1 cellular context compared by ENCODE assay signal in genomic region chr16:29926675-29927522, GRCh38.
TF ChIP-seq lines count a peak whose summit lies in the region.

No MANE protein-coding gene starts in this region.

TF ChIP-seq in SK-N-SH, 30 proteins besides CTCF, POLR2A, EP300 and RAD21 (continued from another document):
- TF ChIP-seq PBX3 (IDR thresholded peaks at IDR 0.05) (no peak), SMC3 (IDR thresholded peaks at IDR 0.05; ENCODE audit: low read depth, low read length) (no peak), NRF1 (IDR thresholded peaks at IDR 0.05; ENCODE audit: low read depth, low read length) (no peak), USF2 (IDR thresholded peaks at IDR 0.05; ENCODE audit: borderline replicate concordance, low read depth, low read length) (no peak), CHD2 (IDR thresholded peaks at IDR 0.05; ENCODE audit: low read length, partially characterized antibody) (no peak), MEF2A (IDR thresholded peaks at IDR 0.05; ENCODE audit: borderline replicate concordance, low read depth) (no peak)
- TF ChIP-seq, protein P1, sequence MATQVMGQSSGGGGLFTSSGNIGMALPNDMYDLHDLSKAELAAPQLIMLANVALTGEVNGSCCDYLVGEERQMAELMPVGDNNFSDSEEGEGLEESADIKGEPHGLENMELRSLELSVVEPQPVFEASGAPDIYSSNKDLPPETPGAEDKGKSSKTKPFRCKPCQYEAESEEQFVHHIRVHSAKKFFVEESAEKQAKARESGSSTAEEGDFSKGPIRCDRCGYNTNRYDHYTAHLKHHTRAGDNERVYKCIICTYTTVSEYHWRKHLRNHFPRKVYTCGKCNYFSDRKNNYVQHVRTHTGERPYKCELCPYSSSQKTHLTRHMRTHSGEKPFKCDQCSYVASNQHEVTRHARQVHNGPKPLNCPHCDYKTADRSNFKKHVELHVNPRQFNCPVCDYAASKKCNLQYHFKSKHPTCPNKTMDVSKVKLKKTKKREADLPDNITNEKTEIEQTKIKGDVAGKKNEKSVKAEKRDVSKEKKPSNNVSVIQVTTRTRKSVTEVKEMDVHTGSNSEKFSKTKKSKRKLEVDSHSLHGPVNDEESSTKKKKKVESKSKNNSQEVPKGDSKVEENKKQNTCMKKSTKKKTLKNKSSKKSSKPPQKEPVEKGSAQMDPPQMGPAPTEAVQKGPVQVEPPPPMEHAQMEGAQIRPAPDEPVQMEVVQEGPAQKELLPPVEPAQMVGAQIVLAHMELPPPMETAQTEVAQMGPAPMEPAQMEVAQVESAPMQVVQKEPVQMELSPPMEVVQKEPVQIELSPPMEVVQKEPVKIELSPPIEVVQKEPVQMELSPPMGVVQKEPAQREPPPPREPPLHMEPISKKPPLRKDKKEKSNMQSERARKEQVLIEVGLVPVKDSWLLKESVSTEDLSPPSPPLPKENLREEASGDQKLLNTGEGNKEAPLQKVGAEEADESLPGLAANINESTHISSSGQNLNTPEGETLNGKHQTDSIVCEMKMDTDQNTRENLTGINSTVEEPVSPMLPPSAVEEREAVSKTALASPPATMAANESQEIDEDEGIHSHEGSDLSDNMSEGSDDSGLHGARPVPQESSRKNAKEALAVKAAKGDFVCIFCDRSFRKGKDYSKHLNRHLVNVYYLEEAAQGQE (IDR thresholded peaks at IDR 0.05; ENCODE audit: low read depth, low read length): no peak
